In the genomic region with DNA sequence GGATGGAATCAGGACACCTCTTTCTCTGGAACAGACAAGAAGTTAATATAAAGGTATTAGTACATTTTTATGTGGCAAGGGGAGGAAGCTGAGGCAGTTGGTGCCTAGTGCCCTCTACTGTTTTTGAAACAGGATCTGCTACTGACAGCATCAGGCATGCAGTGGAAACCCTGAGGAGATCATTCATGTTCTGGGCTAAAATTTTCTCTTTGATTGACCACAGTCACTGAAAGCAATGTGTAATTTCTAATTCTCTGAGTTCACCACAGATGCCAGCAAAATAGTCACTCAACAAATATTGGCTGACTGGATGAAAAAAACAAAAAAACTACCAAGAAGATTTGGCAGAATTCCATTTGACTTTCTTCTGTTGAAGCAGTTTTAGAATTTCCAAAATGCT, we compare ENCODE assay signal across 8 cellular contexts.
A peak's percentile ranks its signal among the peaks of the same experiment; 100 is the strongest.
DNase-seq lines count a peak whose midpoint lies in the region; ATAC-seq and TF ChIP-seq lines count a peak whose summit lies in the region.
"Not testable (repeated sequence)": the region's sequence is repeated elsewhere in the genome, so short reads cannot be mapped to it uniquely, and the experiment has no call there.

No MANE protein-coding gene starts in this region.

- intact Hi-C loops in activated CD4-positive, alpha-beta memory T cell treated with anti-CD3 and anti-CD28 coated beads for 36 hours (cut with micrococcal nuclease), result loop anchor here (2.0 to 10.0 kb wide), 2 partner anchors 82 to 246 kb away; a partner anchor contains a TSS
- intact Hi-C loops in colonic mucosa (cut with DNase I), result loop anchor here (5.0 kb wide), 1 partner anchor 63 kb away; no protein-coding TSS in a partner anchor
- intact Hi-C loops in right cardiac atrium (cut with DNase I), result not testable (repeated sequence)

- not testable (repeated sequence) for H3K27me3 ChIP-seq in GM06990 (replicated peaks; ENCODE audit: control insufficient read depth, insufficient read depth, low read length); colonic mucosa; right cardiac atrium (ENCODE audit: control insufficient read depth, insufficient read depth)

- not testable (repeated sequence) for H3K4me1 Mint-ChIP-seq in activated CD4-positive, alpha-beta memory T cell treated with anti-CD3 and anti-CD28 coated beads for 36 hours (ENCODE audit: low read depth); osteocyte (ENCODE audit: unreplicated experiment)

- CTCF ChIA-PET in activated CD4-positive, alpha-beta memory T cell treated with anti-CD3 and anti-CD28 coated beads for 36 hours (lab: Charles Lee), result interaction anchor here (1.5 kb wide), 1 partner anchor 264 kb away, joined by 4 read pairs; no protein-coding TSS in a partner anchor

- H3K27me3 Mint-ChIP-seq in activated CD4-positive, alpha-beta memory T cell treated with anti-CD3 and anti-CD28 coated beads for 36 hours, result peaks cover 16% of the 10 kb centered on the region
- H3K27me3 Mint-ChIP-seq in osteocyte (ENCODE audit: unreplicated experiment), result peaks cover 49% of the 10 kb centered on the region

- H3K4me3 ChIP-seq in AG09309 (ENCODE audit: control insufficient read depth, low read depth, low read length); GM06990 (replicated peaks; ENCODE audit: low read depth, low read length); colonic mucosa; right cardiac atrium (ENCODE audit: low read length): not testable (repeated sequence)

- H3K4me1 ChIP-seq in colonic mucosa; right cardiac atrium (ENCODE audit: control insufficient read depth, insufficient read depth, low read length): not testable (repeated sequence)

- not testable (repeated sequence) for H3K27ac Mint-ChIP-seq in activated CD4-positive, alpha-beta memory T cell treated with anti-CD3 and anti-CD28 coated beads for 36 hours; osteocyte (ENCODE audit: unreplicated experiment)

- H3K36me3 Mint-ChIP-seq in activated CD4-positive, alpha-beta memory T cell treated with anti-CD3 and anti-CD28 coated beads for 36 hours; osteocyte (ENCODE audit: unreplicated experiment): not testable (repeated sequence)

- H3K9me3 ChIP-seq in colonic mucosa; right cardiac atrium (ENCODE audit: control insufficient read depth, low read length): not testable (repeated sequence)

- H3K9ac ChIP-seq in colonic mucosa (ENCODE audit: low read depth in 2 of 2, low read length in 2 of 2), result not testable (repeated sequence)

- not testable (repeated sequence) for H3K9me3 Mint-ChIP-seq in activated CD4-positive, alpha-beta memory T cell treated with anti-CD3 and anti-CD28 coated beads for 36 hours; osteocyte (ENCODE audit: unreplicated experiment)

- peak; percentile 64 for TF ChIP-seq CTCF in AG09309 (IDR thresholded peaks at IDR 0.05; ENCODE audit: control insufficient read depth, insufficient read depth, low read depth, low read length, missing control alignments)
- peak; percentile 26 for TF ChIP-seq CTCF in GM06990 (IDR thresholded peaks at IDR 0.05; ENCODE audit: insufficient read depth, low read length, poor library complexity, severe bottlenecking)
- TF ChIP-seq CTCF in colonic mucosa (IDR thresholded peaks at IDR 0.05), result peak; percentile 27
- peak; percentile 73 for TF ChIP-seq CTCF in osteocyte (IDR thresholded peaks at IDR 0.05)

- H3K27ac ChIP-seq in colonic mucosa; right cardiac atrium (ENCODE audit: low read length): not testable (repeated sequence)

- DNase-seq in AG09309 (ENCODE audit: low read depth) (peak; percentile 25), LHCN-M2 (ENCODE audit: low read depth) (peak; percentile 57), NOMO-1 (lab: John Stamatoyannopoulos, UW; ENCODE audit: unreplicated experiment in 2 of 2) (peak; percentile 10 to 70)
- DNase-seq in GM06990 (ENCODE audit: extremely low read depth, insufficient read length); colonic mucosa; right cardiac atrium; osteocyte (ENCODE audit: extremely low spot score, unreplicated experiment): not testable (repeated sequence)
- DNase-seq in activated CD4-positive, alpha-beta memory T cell treated with anti-CD3 and anti-CD28 coated beads for 36 hours, result peak; percentile 22

- ATAC-seq in right cardiac atrium, result peak; percentile 58 to 71

- POLR2A ChIA-PET in activated CD4-positive, alpha-beta memory T cell treated with anti-CD3 and anti-CD28 coated beads for 36 hours (lab: Charles Lee), result not testable (repeated sequence)

- not testable (repeated sequence) for H3K36me3 ChIP-seq in GM06990 (ENCODE audit: control insufficient read depth, insufficient read depth, low read length); colonic mucosa

- H3K4me3 Mint-ChIP-seq in activated CD4-positive, alpha-beta memory T cell treated with anti-CD3 and anti-CD28 coated beads for 36 hours; osteocyte (ENCODE audit: unreplicated experiment): not testable (repeated sequence)
